8 cellular contexts compared by ENCODE assay signal in the genomic region with DNA sequence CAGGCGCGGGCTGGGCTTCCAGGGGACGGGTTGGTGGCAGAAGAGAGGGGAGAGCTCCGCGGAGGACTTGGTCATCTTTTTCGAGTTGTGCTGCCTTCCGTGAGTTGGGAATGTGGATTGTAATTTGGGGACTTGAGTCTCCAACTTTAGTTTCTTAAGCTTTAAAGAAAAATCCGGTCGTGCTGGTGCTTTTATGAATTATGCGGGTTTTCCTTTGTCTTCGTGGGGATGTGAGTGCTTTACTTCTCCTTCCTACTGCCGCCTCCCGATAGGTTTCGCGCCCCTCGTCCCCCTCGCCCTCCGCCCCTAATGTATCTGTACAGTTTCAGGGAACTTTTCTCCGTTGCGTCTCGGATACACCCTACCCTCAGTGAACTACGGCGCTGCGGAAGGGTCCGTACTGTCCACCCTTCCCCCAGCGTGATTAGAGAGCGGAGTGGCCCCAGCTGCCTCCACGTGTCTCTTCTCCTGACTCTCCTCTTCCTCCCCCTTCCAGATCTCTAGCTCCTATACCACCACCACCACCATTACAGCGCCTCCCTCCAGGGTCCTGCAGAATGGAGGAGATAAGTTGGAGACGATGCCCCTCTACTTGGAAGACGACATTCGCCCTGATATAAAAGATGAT. TPM values are rescaled to one million over a fixed set of nuclear protein-coding genes. Genes with fewer than 3 reads are reported as not detected.
DNase-seq lines count a peak whose midpoint lies in the region; ATAC-seq and TF ChIP-seq lines count a peak whose summit lies in the region.

No MANE protein-coding gene starts in this region.

- no peaks in the 10 kb centered on the region for H3K36me3 ChIP-seq in hepatocyte (replicated peaks; ENCODE audit: insufficient read depth, low read depth)
- H3K36me3 ChIP-seq in smooth muscle cell (ENCODE audit: low read depth): peaks cover 5% of the 10 kb centered on the region

- peaks cover 49% of the 10 kb centered on the region for H4K20me1 ChIP-seq in hepatocyte (ENCODE audit: insufficient read depth, poor library complexity, severe bottlenecking)
- peaks cover 54% of the 10 kb centered on the region for H4K20me1 ChIP-seq in smooth muscle cell (ENCODE audit: low read depth)

- H3K27me3 ChIP-seq in hepatocyte: no peaks in the 10 kb centered on the region
- H3K27me3 ChIP-seq in smooth muscle cell (ENCODE audit: low read depth): no peaks in the 10 kb centered on the region

- peak overlapping the region; percentile 81 for H3K4me3 ChIP-seq in hepatocyte
- peak overlapping the region; percentile 84 for H3K4me3 ChIP-seq in smooth muscle cell

- H3K9me3 ChIP-seq in hepatocyte (ENCODE audit: low read depth) (no peaks in the 10 kb centered on the region), smooth muscle cell (replicated peaks; ENCODE audit: low read depth) (no peaks in the 10 kb centered on the region)

- H3K4me2 ChIP-seq in hepatocyte (peak overlapping the region; percentile 91), smooth muscle cell (peak overlapping the region; percentile 96)

- no peaks in the 10 kb centered on the region for H3K9me3 Mint-ChIP-seq in HFFc6
- no peaks in the 10 kb centered on the region for H3K9me3 Mint-ChIP-seq in activated naive CD4-positive, alpha-beta T cell treated with anti-CD3 and anti-CD28 coated beads, Interleukin-2, amount 50 U/mL, for 72 hours

- H3K9ac ChIP-seq in smooth muscle cell (ENCODE audit: low read depth): peak overlapping the region; percentile 78

- H3K36me3 Mint-ChIP-seq in HFFc6 (ENCODE audit: low read depth): peaks cover 3% of the 10 kb centered on the region; the same call in 1 of the 2 replicates
- peaks cover 47 to 64% of the 10 kb centered on the region in 2 donors for H3K36me3 Mint-ChIP-seq in activated naive CD4-positive, alpha-beta T cell treated with anti-CD3 and anti-CD28 coated beads, Interleukin-2, amount 50 U/mL, for 72 hours

- H3K27me3 Mint-ChIP-seq in HFFc6 (ENCODE audit: insufficient read depth): peaks cover 4% of the 10 kb centered on the region

- H3K9me2 ChIP-seq in hepatocyte (replicated peaks; ENCODE audit: insufficient read depth): no peaks in the 10 kb centered on the region

- H2AFZ ChIP-seq in hepatocyte: peak overlapping the region; percentile 25
- H2AFZ ChIP-seq in smooth muscle cell (ENCODE audit: low read depth): peak overlapping the region; percentile 50

- H3K27ac Mint-ChIP-seq in HFFc6: no peak overlapping the region
- H3K27ac Mint-ChIP-seq in activated naive CD4-positive, alpha-beta T cell treated with anti-CD3 and anti-CD28 coated beads, Interleukin-2, amount 50 U/mL, for 72 hours: peak overlapping the region; percentile 78 to 93

- DNase-seq in CD1c-positive myeloid dendritic cell (ENCODE audit: extremely low spot score) (peak; percentile 19), HFFc6 (no peak), hepatocyte (ENCODE audit: low spot score) (no peak), smooth muscle cell (lab: John Stamatoyannopoulos, UW; ENCODE audit: unreplicated experiment) (no peak), 8988T (no peak)
- no peak for DNase-seq in activated naive CD4-positive, alpha-beta T cell treated with anti-CD3 and anti-CD28 coated beads, Interleukin-2, amount 50 U/mL, for 72 hours (ENCODE audit: low spot score in 2 of 2)
- no peak for DNase-seq in central memory CD4-positive, alpha-beta T cell
- DNase-seq in stimulated activated CD4-positive, alpha-beta T cell treated with anti-CD3 and anti-CD28 coated beads, Interleukin-2, amount 100 ng/mL, for 48 hours: no peak

- H3K4me1 ChIP-seq in hepatocyte (ENCODE audit: insufficient read depth) (peaks cover 33% of the 10 kb centered on the region), smooth muscle cell (ENCODE audit: low read depth) (peaks cover 45% of the 10 kb centered on the region)

- WGBS in hepatocyte (ENCODE audit: low lambda C conversion rate, missing lambda C conversion rate): 2% methylated on average over 32 of the region's 32 CpGs
- 2% methylated on average over 32 of the region's 32 CpGs for WGBS in smooth muscle cell (ENCODE audit: low lambda C conversion rate)

- H3K4me3 Mint-ChIP-seq in HFFc6: peak overlapping the region; percentile 87

- peak overlapping the region; percentile 97 for H3K27ac ChIP-seq in hepatocyte
- peak overlapping the region; percentile 66 for H3K27ac ChIP-seq in smooth muscle cell (ENCODE audit: low read depth)

- peaks cover 22% of the 10 kb centered on the region for H3F3A ChIP-seq in smooth muscle cell (ENCODE audit: low read depth)

- no peak for ATAC-seq in activated naive CD4-positive, alpha-beta T cell treated with anti-CD3 and anti-CD28 coated beads, Interleukin-2, amount 50 U/mL, for 72 hours

- H3K4me1 Mint-ChIP-seq in HFFc6 (ENCODE audit: low read depth): peaks cover 25% of the 10 kb centered on the region

- TF ChIP-seq CTCF in HFFc6 (IDR thresholded peaks at IDR 0.05) (no peak), hepatocyte (IDR thresholded peaks at IDR 0.05; ENCODE audit: poor library complexity) (no peak), smooth muscle cell (IDR thresholded peaks at IDR 0.05; ENCODE audit: borderline replicate concordance, insufficient read depth, poor library complexity, severe bottlenecking) (no peak)

- H3K79me2 ChIP-seq in hepatocyte (peaks cover 57% of the 10 kb centered on the region), smooth muscle cell (ENCODE audit: low read depth) (peaks cover 58% of the 10 kb centered on the region)

RNA-seq across cellular contexts. Expression of gene SCD, which starts 0.6 kb away (rescaled TPM):
- total RNA-seq in HFFc6 (2021; fragmentation: NEBNext Ultra II Directional; extraction: Animal tissue kit (Norgen Biotek cat#: 25700)): 10 to 100 TPM; 11.5 to 16.8 (median 14.9) TPM
- total RNA-seq in activated naive CD4-positive, alpha-beta T cell treated with anti-CD3 and anti-CD28 coated beads, Interleukin-2, amount 50 U/mL, for 72 hours: 100 to 1,000 TPM in 1 of 2 donors, 10 to 100 TPM in 1; 67.5 to 185 TPM
- total RNA-seq in hepatocyte (589 and 622 TPM in 2 replicates), smooth muscle cell (306 and 316 TPM in 2 replicates)
- polyA plus RNA-seq in hepatocyte (213 and 282 TPM in 2 replicates), smooth muscle cell (157 and 183 TPM in 2 replicates)

RNA-seq across cellular contexts. Expression of gene PKD2L1, which starts 17.7 kb away (rescaled TPM):
- total RNA-seq in HFFc6 (2021; fragmentation: NEBNext Ultra II Directional; extraction: Animal tissue kit (Norgen Biotek cat#: 25700)): not detected
- under 1 TPM in 1 of 2 donors, not detected in 1; 0.10 TPM for total RNA-seq in activated naive CD4-positive, alpha-beta T cell treated with anti-CD3 and anti-CD28 coated beads, Interleukin-2, amount 50 U/mL, for 72 hours
- total RNA-seq in hepatocyte (0.10 TPM in 1 of 2 replicates, not detected in the other), smooth muscle cell (not detected in 2 replicates)
- polyA plus RNA-seq in hepatocyte (0.88 and 1.9 TPM in 2 replicates), smooth muscle cell (not detected in 2 replicates)
